In the genomic region with DNA sequence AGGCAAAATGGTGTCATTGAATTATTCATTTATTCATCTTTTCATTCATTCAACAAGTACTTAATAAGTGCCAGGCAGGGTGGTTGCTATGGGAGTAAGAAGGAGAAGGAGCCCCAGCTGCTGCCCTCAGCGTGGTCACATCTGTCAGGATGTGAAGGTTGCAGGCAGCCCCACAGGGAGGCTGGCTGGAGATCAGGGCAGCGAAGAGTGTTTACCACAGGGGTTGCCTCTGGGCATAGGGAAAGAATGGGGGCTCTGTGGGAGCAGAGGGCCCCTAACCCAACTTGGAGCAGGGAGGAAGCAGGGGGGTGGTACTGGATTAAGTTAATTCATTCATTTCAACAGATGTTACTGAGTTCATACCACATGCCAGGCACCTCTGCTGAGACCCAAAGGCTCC, we compare ENCODE assay signal across 25 cellular contexts. TPM values are rescaled to one million over a fixed set of nuclear protein-coding genes. Genes with fewer than 3 reads are reported as not detected.
DNase-seq lines count a peak whose midpoint lies in the region; ATAC-seq and TF ChIP-seq lines count a peak whose summit lies in the region.
"Had no signal": no experiment of that assay in that cellular context is flagged by ENCODE, and none has a peak within 500 bp of the region (broad histone marks: within the 10 kb centered on the region; RNA-seq: fewer than 3 reads in every experiment).

No MANE protein-coding gene starts in this region.

- H3K27ac ChIP-seq in CD8-positive, alpha-beta T cell (ENCODE audit: low read depth, low read length): no peak overlapping the region
- H3K27ac ChIP-seq in parathyroid adenoma (peak overlapping the region; percentile 52), esophagus muscularis mucosa (replicated peaks in 1 of 4) (no peak overlapping the region)
- H3K27ac ChIP-seq: C4-2B, SJSA1, suprapubic skin had no signal

- DNase-seq in CD8-positive, alpha-beta T cell: no peak
- DNase-seq in H7 (peak; percentile 10), esophagus muscularis mucosa (ENCODE audit: extremely low spot score) (no peak)
- no peak for DNase-seq in activated CD8-positive, alpha-beta memory T cell treated with anti-CD3 and anti-CD28 coated beads for 24 hours
- DNase-seq: activated CD4-positive, alpha-beta T cell treated with anti-CD3 and anti-CD28 coated beads for 1 hour; activated naive CD4-positive, alpha-beta T cell treated with Interleukin-2 at 50 U/mL for 16 hours; activated T-cell treated with anti-CD3 and anti-CD28 coated beads, Interleukin-2, amount 50 U/mL, for 4 hours; HCEC 1CT; NCI-H1105; NCI-H2029; NCI-H526 treated with DMSO at 0.1 percent for 48 hours; posterior cingulate gyrus; stimulated activated CD4-positive, alpha-beta T cell treated with anti-CD3 and anti-CD28 coated beads, Interleukin-4, amount 100 ng/mL, for 24 hours had no signal

- CTCF ChIA-PET in CD8-positive, alpha-beta T cell (lab: Charles Lee): interaction anchor here (1.0 to 2.6 kb wide), 4 partner anchors 8 to 128 kb away, joined by 4 to 13 read pairs (median 6); a partner anchor contains a TSS

- no peak for TF ChIP-seq CTCF in CD8-positive, alpha-beta T cell (IDR thresholded peaks at IDR 0.05)
- TF ChIP-seq CTCF in parathyroid adenoma (IDR thresholded peaks at IDR 0.05) (no peak), esophagus muscularis mucosa (IDR thresholded peaks at IDR 0.05) (no peak)

- H3K36me3 ChIP-seq in CD8-positive, alpha-beta T cell (ENCODE audit: insufficient read depth, low read length): no peaks in the 10 kb centered on the region
- H3K36me3 ChIP-seq in H7 (replicated peaks; ENCODE audit: control insufficient read depth, insufficient read depth, low read length) (no peaks in the 10 kb centered on the region), parathyroid adenoma (ENCODE audit: control insufficient read depth, insufficient read depth, low read length) (no peaks in the 10 kb centered on the region), esophagus muscularis mucosa (peaks cover 0 to 28% (median 9%) of the 10 kb centered on the region in 4 donors)
- H3K36me3 ChIP-seq: Peyer's patch, SJSA1, suprapubic skin had no signal

- H3K27me3 ChIP-seq in CD8-positive, alpha-beta T cell (ENCODE audit: insufficient read depth, low read length): no peaks in the 10 kb centered on the region
- H3K27me3 ChIP-seq in H7 (ENCODE audit: control insufficient read depth, insufficient read depth, low read length) (no peaks in the 10 kb centered on the region), parathyroid adenoma (ENCODE audit: control insufficient read depth, insufficient read depth, low read length) (no peaks in the 10 kb centered on the region), esophagus muscularis mucosa (no peaks in the 10 kb centered on the region)
- H3K27me3 ChIP-seq: Peyer's patch, SJSA1, suprapubic skin had no signal

- no peaks in the 10 kb centered on the region for H3K9me3 ChIP-seq in CD8-positive, alpha-beta T cell (ENCODE audit: low read length)
- H3K9me3 ChIP-seq in parathyroid adenoma (ENCODE audit: control insufficient read depth, low read length): no peaks in the 10 kb centered on the region
- H3K9me3 ChIP-seq in esophagus muscularis mucosa: no peaks in the 10 kb centered on the region
- H3K9me3 ChIP-seq: Peyer's patch, SJSA1, suprapubic skin had no signal

- peaks cover 11% of the 10 kb centered on the region for H3K4me1 Mint-ChIP-seq in CD8-positive, alpha-beta T cell (ENCODE audit: low read depth)
- H3K4me1 Mint-ChIP-seq in activated T-helper 17 cell treated with anti-CD3 and anti-CD28 coated beads, Interleukin-2, amount 50 U/mL, for 72 hours: peaks cover 6% of the 10 kb centered on the region

- no peak for TF ChIP-seq POLR2A in esophagus muscularis mucosa (IDR thresholded peaks at IDR 0.05; ENCODE audit: low read depth)

- H3K36me3 Mint-ChIP-seq in CD8-positive, alpha-beta T cell: peaks cover 7% of the 10 kb centered on the region
- no peaks in the 10 kb centered on the region for H3K36me3 Mint-ChIP-seq in activated T-helper 17 cell treated with anti-CD3 and anti-CD28 coated beads, Interleukin-2, amount 50 U/mL, for 72 hours (ENCODE audit: low read depth)
- H3K36me3 Mint-ChIP-seq: brain had no signal

- no peak overlapping the region for H3K9ac ChIP-seq in parathyroid adenoma

- H3K27ac Mint-ChIP-seq in CD8-positive, alpha-beta T cell: peak overlapping the region; percentile 7
- H3K27ac Mint-ChIP-seq in activated T-helper 17 cell treated with anti-CD3 and anti-CD28 coated beads, Interleukin-2, amount 50 U/mL, for 72 hours: peak overlapping the region; percentile 12
- H3K27ac Mint-ChIP-seq: stimulated activated memory B cell treated with anti-CD40 and anti-IgM and Interleukin-4, amounts not matched to agents 10 μg/mL and 1 μg/mL and 100 μg/mL, for 72 hours had no signal

- no peak overlapping the region for H3K4me3 Mint-ChIP-seq in CD8-positive, alpha-beta T cell
- H3K4me3 Mint-ChIP-seq in activated T-helper 17 cell treated with anti-CD3 and anti-CD28 coated beads, Interleukin-2, amount 50 U/mL, for 72 hours: peak overlapping the region; percentile 18
- H3K4me3 Mint-ChIP-seq: activated T-cell treated with anti-CD3 and anti-CD28 coated beads, Interleukin-2, amount 50 U/mL, for 4 hours; brain; stimulated activated memory B cell treated with anti-CD40 and anti-IgM and Interleukin-4, amounts not matched to agents 10 μg/mL and 1 μg/mL and 100 μg/mL, for 72 hours had no signal

- intact Hi-C loops in CD8-positive, alpha-beta T cell (cut with DNase I, micrococcal nuclease): no loop called here
- intact Hi-C loops in esophagus muscularis mucosa (cut with DNase I): no loop called here

- TF ChIP-seq EP300 in esophagus muscularis mucosa (IDR thresholded peaks at IDR 0.05): no peak

- H3K9me3 Mint-ChIP-seq in CD8-positive, alpha-beta T cell: no peaks in the 10 kb centered on the region
- no peaks in the 10 kb centered on the region for H3K9me3 Mint-ChIP-seq in activated T-helper 17 cell treated with anti-CD3 and anti-CD28 coated beads, Interleukin-2, amount 50 U/mL, for 72 hours
- H3K9me3 Mint-ChIP-seq: activated T-cell treated with anti-CD3 and anti-CD28 coated beads, Interleukin-2, amount 50 U/mL, for 4 hours; brain; stimulated activated memory B cell treated with anti-CD40 and anti-IgM and Interleukin-4, amounts not matched to agents 10 μg/mL and 1 μg/mL and 100 μg/mL, for 72 hours had no signal

- H3K27me3 Mint-ChIP-seq in CD8-positive, alpha-beta T cell (ENCODE audit: low read depth): no peaks in the 10 kb centered on the region
- no peaks in the 10 kb centered on the region for H3K27me3 Mint-ChIP-seq in activated T-helper 17 cell treated with anti-CD3 and anti-CD28 coated beads, Interleukin-2, amount 50 U/mL, for 72 hours
- H3K27me3 Mint-ChIP-seq: brain; stimulated activated memory B cell treated with anti-CD40 and anti-IgM and Interleukin-4, amounts not matched to agents 10 μg/mL and 1 μg/mL and 100 μg/mL, for 72 hours had no signal

- WGBS in esophagus muscularis mucosa: 85% methylated on average over 2 of the region's 2 CpGs

- no peaks in the 10 kb centered on the region for H3K79me2 ChIP-seq in parathyroid adenoma

- H3K4me3 ChIP-seq in CD8-positive, alpha-beta T cell (ENCODE audit: low read depth, low read length): no peak overlapping the region
- no peak overlapping the region for H3K4me3 ChIP-seq in H7 (ENCODE audit: insufficient read depth, low read depth, low read length)
- H3K4me3 ChIP-seq in parathyroid adenoma (ENCODE audit: low read depth, low read length): peak overlapping the region; percentile 2
- H3K4me3 ChIP-seq in esophagus muscularis mucosa: no peak overlapping the region
- H3K4me3 ChIP-seq: Peyer's patch, SJSA1, suprapubic skin had no signal

- no peak overlapping the region for H3K4me2 ChIP-seq in parathyroid adenoma (ENCODE audit: low read length)

- POLR2A ChIA-PET in CD8-positive, alpha-beta T cell (lab: Charles Lee): no interaction called here

- no peaks in the 10 kb centered on the region for H3K4me1 ChIP-seq in CD8-positive, alpha-beta T cell (ENCODE audit: insufficient read depth, low read length)
- peaks cover 20% of the 10 kb centered on the region for H3K4me1 ChIP-seq in parathyroid adenoma
- peaks cover 8 to 40% (median 24%) of the 10 kb centered on the region in 4 donors for H3K4me1 ChIP-seq in esophagus muscularis mucosa
- H3K4me1 ChIP-seq: SJSA1, suprapubic skin had no signal

- ATAC-seq in CD8-positive, alpha-beta T cell: no peak
- no peak for ATAC-seq in activated T-helper 17 cell treated with anti-CD3 and anti-CD28 coated beads, Interleukin-2, amount 50 U/mL, for 72 hours (replicated peaks)
- ATAC-seq in HG02642 (IDR thresholded peaks at IDR 0.05; ENCODE audit: poor library complexity, unreplicated experiment) (no peak), HG03045 (IDR thresholded peaks at IDR 0.05; ENCODE audit: unreplicated experiment) (no peak)
- ATAC-seq: sciatic nerve had no signal

- H2AFZ ChIP-seq in parathyroid adenoma: peak overlapping the region; percentile 64

RNA-seq across cellular contexts. Expression of a gene that starts 6.0 kb away (rescaled TPM):
- total RNA-seq in CD8-positive, alpha-beta T cell: not detected
- total RNA-seq in H7 (2014; rRNA removed; shearing (Covaris generic)): 0.10 TPM in 1 of 2 replicates, not detected in the other
- total RNA-seq in activated T-helper 17 cell treated with anti-CD3 and anti-CD28 coated beads, Interleukin-2, amount 50 U/mL, for 72 hours: 1 to 10 TPM in 1 of 2 donors, under 1 TPM in 1; 0.54 to 4.3 TPM
- total RNA-seq in esophagus muscularis mucosa: 1 to 10 TPM; 1.2 to 6.7 (median 3.5) TPM
- total RNA-seq: kidney epithelial cell, SJSA1 had no signal

RNA-seq across cellular contexts. Expression of a gene that starts 16.9 kb away (rescaled TPM):
- 10 to 100 TPM; 11.3 to 12.8 TPM for total RNA-seq in CD8-positive, alpha-beta T cell
- total RNA-seq in H7 (2014; rRNA removed; shearing (Covaris generic)): 52.3 and 55.3 TPM in 2 replicates
- total RNA-seq in activated T-helper 17 cell treated with anti-CD3 and anti-CD28 coated beads, Interleukin-2, amount 50 U/mL, for 72 hours: 10 to 100 TPM; 28.4 to 30.8 TPM
- 10 to 100 TPM; 65.8 to 94.1 (median 72.6) TPM for total RNA-seq in esophagus muscularis mucosa

RNA-seq across cellular contexts. Expression of a gene that starts 28.4 kb away (rescaled TPM):
- 10 to 100 TPM; 61.7 to 65.0 TPM for total RNA-seq in CD8-positive, alpha-beta T cell
- total RNA-seq in H7 (2014; rRNA removed; shearing (Covaris generic)): 61.7 and 83.1 TPM in 2 replicates
- total RNA-seq in activated T-helper 17 cell treated with anti-CD3 and anti-CD28 coated beads, Interleukin-2, amount 50 U/mL, for 72 hours: 10 to 100 TPM; 80.4 to 82.8 TPM
- total RNA-seq in esophagus muscularis mucosa: 10 to 100 TPM; 44.4 to 75.8 (median 49.6) TPM
